8 cellular contexts compared by ENCODE assay signal in genomic region chr9:130235558-130236435, GRCh38. TPM values are rescaled to one million over a fixed set of nuclear protein-coding genes. Genes with fewer than 3 reads are reported as not detected.
A peak's percentile ranks its signal among the peaks of the same experiment; 100 is the strongest.
DNase-seq lines count a peak whose midpoint lies in the region; ATAC-seq, FAIRE-seq and TF ChIP-seq lines count a peak whose summit lies in the region.

No MANE protein-coding gene starts in this region.

- no peaks in the 10 kb centered on the region for H3K9me3 Mint-ChIP-seq in CD8-positive, alpha-beta T cell
- no peaks in the 10 kb centered on the region for H3K9me3 Mint-ChIP-seq in activated naive CD4-positive, alpha-beta T cell treated with anti-CD3 and anti-CD28 coated beads, Interleukin-2, amount 10 ng/mL, durations not matched to agents 7 days and 5 days
- peaks cover 11% of the 10 kb centered on the region for H3K9me3 Mint-ChIP-seq in glutamatergic neuron (ENCODE audit: unreplicated experiment)

- H3K4me3 ChIP-seq in CD8-positive, alpha-beta T cell (ENCODE audit: low read depth, low read length) = no peak overlapping the region
- H3K4me3 ChIP-seq in SJSA1 = no peak overlapping the region
- peak overlapping the region; percentile 4 for H3K4me3 ChIP-seq in psoas muscle

- no peaks in the 10 kb centered on the region for H3K27me3 Mint-ChIP-seq in CD8-positive, alpha-beta T cell (ENCODE audit: low read depth)
- H3K27me3 Mint-ChIP-seq in activated naive CD4-positive, alpha-beta T cell treated with anti-CD3 and anti-CD28 coated beads, Interleukin-2, amount 10 ng/mL, durations not matched to agents 7 days and 5 days = peaks cover 7% of the 10 kb centered on the region
- H3K27me3 Mint-ChIP-seq in glutamatergic neuron (ENCODE audit: unreplicated experiment) = peaks cover 7% of the 10 kb centered on the region

- POLR2A ChIA-PET in CD8-positive, alpha-beta T cell (lab: Charles Lee) = interaction anchor here (1.0 kb wide), 1 partner anchor 123 kb away, joined by 4 read pairs; no protein-coding TSS in a partner anchor

- H3K4me1 ChIP-seq in CD8-positive, alpha-beta T cell (ENCODE audit: insufficient read depth, low read length) = peaks cover 5% of the 10 kb centered on the region
- H3K4me1 ChIP-seq in SJSA1 (replicated peaks) (peaks cover 47% of the 10 kb centered on the region), psoas muscle (no peaks in the 10 kb centered on the region)

- ATAC-seq in CD8-positive, alpha-beta T cell = peak; percentile 66
- peak; percentile 59 to 85 (median 66) for ATAC-seq in psoas muscle
- no peak for ATAC-seq in GM18519 (IDR thresholded peaks at IDR 0.05; ENCODE audit: low FRiP score, unreplicated experiment)

- no peaks in the 10 kb centered on the region for H3K36me3 ChIP-seq in CD8-positive, alpha-beta T cell (ENCODE audit: insufficient read depth, low read length)
- peaks cover 26% of the 10 kb centered on the region for H3K36me3 ChIP-seq in SJSA1
- no peaks in the 10 kb centered on the region for H3K36me3 ChIP-seq in psoas muscle (ENCODE audit: insufficient read depth in 1 of 2, low read depth in 1 of 2)

- H3K27ac Mint-ChIP-seq in CD8-positive, alpha-beta T cell = no peak overlapping the region
- H3K27ac Mint-ChIP-seq in activated naive CD4-positive, alpha-beta T cell treated with anti-CD3 and anti-CD28 coated beads, Interleukin-2, amount 10 ng/mL, durations not matched to agents 7 days and 5 days = no peak overlapping the region
- H3K27ac Mint-ChIP-seq in glutamatergic neuron (ENCODE audit: unreplicated experiment) = peak overlapping the region; percentile 67

- no peak overlapping the region for H3K27ac ChIP-seq in CD8-positive, alpha-beta T cell (ENCODE audit: low read depth, low read length)
- H3K27ac ChIP-seq in SJSA1 (peak overlapping the region; percentile 84), psoas muscle (no peak overlapping the region)

- WGBS in psoas muscle, 3 donors = 45 to 53% (median 51%) methylated on average over 39 to 45 of the region's 45 CpGs

- FAIRE-seq in HTR-8/SVneo (lab: Jason Lieb, UNC) = no peak

- H3K4me3 Mint-ChIP-seq in CD8-positive, alpha-beta T cell = peak overlapping the region; percentile 42
- no peak overlapping the region for H3K4me3 Mint-ChIP-seq in activated naive CD4-positive, alpha-beta T cell treated with anti-CD3 and anti-CD28 coated beads, Interleukin-2, amount 10 ng/mL, durations not matched to agents 7 days and 5 days
- H3K4me3 Mint-ChIP-seq in glutamatergic neuron (ENCODE audit: unreplicated experiment) = peak overlapping the region; percentile 21

- peak; percentile 98 for TF ChIP-seq CTCF in CD8-positive, alpha-beta T cell (IDR thresholded peaks at IDR 0.05)
- TF ChIP-seq CTCF in glutamatergic neuron (IDR thresholded peaks at IDR 0.05; ENCODE audit: partially characterized antibody, unreplicated experiment) (peak; percentile 100), psoas muscle (IDR thresholded peaks at IDR 0.05) (peak; percentile 99)

- peak; percentile 53 to 85 (median 67) for DNase-seq in CD8-positive, alpha-beta T cell
- DNase-seq in HTR-8/SVneo (ENCODE audit: insufficient read length, low spot score) (peak; percentile 50), SJSA1 (ENCODE audit: low read depth in 1 of 2, low spot score in 2 of 2) (peak; percentile 71 to 77), glutamatergic neuron (peak; percentile 83), psoas muscle (peak; percentile 67 to 82), ureter (ENCODE audit: low spot score) (peak; percentile 74)
- peak; percentile 76 for DNase-seq in activated naive CD4-positive, alpha-beta T cell treated with anti-CD3 and anti-CD28 coated beads, Interleukin-2, amount 10 ng/mL, durations not matched to agents 7 days and 5 days

- H3K36me3 Mint-ChIP-seq in CD8-positive, alpha-beta T cell = no peaks in the 10 kb centered on the region
- H3K36me3 Mint-ChIP-seq in activated naive CD4-positive, alpha-beta T cell treated with anti-CD3 and anti-CD28 coated beads, Interleukin-2, amount 10 ng/mL, durations not matched to agents 7 days and 5 days = no peaks in the 10 kb centered on the region
- no peaks in the 10 kb centered on the region for H3K36me3 Mint-ChIP-seq in glutamatergic neuron (ENCODE audit: unreplicated experiment)

- H3K9me3 ChIP-seq in CD8-positive, alpha-beta T cell (ENCODE audit: low read length) = no peaks in the 10 kb centered on the region
- H3K9me3 ChIP-seq in SJSA1 (replicated peaks) (no peaks in the 10 kb centered on the region), psoas muscle (no peaks in the 10 kb centered on the region)

- CTCF ChIA-PET in CD8-positive, alpha-beta T cell (lab: Charles Lee) = interaction anchor here (0.6 to 11.6 kb wide), 14 partner anchors 8 to 843 kb away, joined by 3 to 232 read pairs (median 4); no protein-coding TSS in a partner anchor
- CTCF ChIA-PET in activated naive CD4-positive, alpha-beta T cell treated with anti-CD3 and anti-CD28 coated beads, Interleukin-2, amount 10 ng/mL, durations not matched to agents 7 days and 5 days (lab: Charles Lee) = interaction anchor here (0.6 to 3.5 kb wide), 9 partner anchors 9 to 351 kb away, joined by 3 to 33 read pairs (median 3); no protein-coding TSS in a partner anchor

- intact Hi-C loops in CD8-positive, alpha-beta T cell (cut with DNase I, micrococcal nuclease) = loop anchor here (1.0 to 10.0 kb wide), 5 partner anchors 108 to 1101 kb away; no protein-coding TSS in a partner anchor
- intact Hi-C loops in psoas muscle (cut with DNase I) = loop anchor here (1.0 to 10.0 kb wide), 4 partner anchors 128 to 351 kb away; no protein-coding TSS in a partner anchor

- no peaks in the 10 kb centered on the region for H3K27me3 ChIP-seq in CD8-positive, alpha-beta T cell (ENCODE audit: insufficient read depth, low read length)
- no peaks in the 10 kb centered on the region for H3K27me3 ChIP-seq in SJSA1 (replicated peaks)
- H3K27me3 ChIP-seq in psoas muscle (ENCODE audit: insufficient read depth in 3 of 3, low read length in 2 of 3) = no peaks in the 10 kb centered on the region

- peaks cover 6% of the 10 kb centered on the region for H3K4me1 Mint-ChIP-seq in CD8-positive, alpha-beta T cell (ENCODE audit: low read depth)
- H3K4me1 Mint-ChIP-seq in activated naive CD4-positive, alpha-beta T cell treated with anti-CD3 and anti-CD28 coated beads, Interleukin-2, amount 10 ng/mL, durations not matched to agents 7 days and 5 days = peaks cover 16% of the 10 kb centered on the region
- H3K4me1 Mint-ChIP-seq in glutamatergic neuron (ENCODE audit: low read depth, unreplicated experiment) = peaks cover 33% of the 10 kb centered on the region

RNA-seq across cellular contexts. Expression of gene HMCN2, which starts 29.8 kb away (rescaled TPM):
- total RNA-seq in CD8-positive, alpha-beta T cell = not detected
- 1.2 and 1.9 TPM in 2 replicates for total RNA-seq in SJSA1 (2014; rRNA removed; shearing (Covaris generic))
- 9.3 TPM for total RNA-seq in glutamatergic neuron (ENCODE audit: unreplicated experiment)
- total RNA-seq in psoas muscle = 10 to 100 TPM in 1 of 4 donors, 1 to 10 TPM in 3; 3.6 to 13.2 (median 7.2) TPM
- polyA plus RNA-seq in psoas muscle = 1 to 10 TPM; 5.0 to 8.0 (median 6.3) TPM
- 9.5 TPM for total RNA-seq in ureter
